Comparison of ENCODE assay signal across 17 cellular contexts in the genomic region with DNA sequence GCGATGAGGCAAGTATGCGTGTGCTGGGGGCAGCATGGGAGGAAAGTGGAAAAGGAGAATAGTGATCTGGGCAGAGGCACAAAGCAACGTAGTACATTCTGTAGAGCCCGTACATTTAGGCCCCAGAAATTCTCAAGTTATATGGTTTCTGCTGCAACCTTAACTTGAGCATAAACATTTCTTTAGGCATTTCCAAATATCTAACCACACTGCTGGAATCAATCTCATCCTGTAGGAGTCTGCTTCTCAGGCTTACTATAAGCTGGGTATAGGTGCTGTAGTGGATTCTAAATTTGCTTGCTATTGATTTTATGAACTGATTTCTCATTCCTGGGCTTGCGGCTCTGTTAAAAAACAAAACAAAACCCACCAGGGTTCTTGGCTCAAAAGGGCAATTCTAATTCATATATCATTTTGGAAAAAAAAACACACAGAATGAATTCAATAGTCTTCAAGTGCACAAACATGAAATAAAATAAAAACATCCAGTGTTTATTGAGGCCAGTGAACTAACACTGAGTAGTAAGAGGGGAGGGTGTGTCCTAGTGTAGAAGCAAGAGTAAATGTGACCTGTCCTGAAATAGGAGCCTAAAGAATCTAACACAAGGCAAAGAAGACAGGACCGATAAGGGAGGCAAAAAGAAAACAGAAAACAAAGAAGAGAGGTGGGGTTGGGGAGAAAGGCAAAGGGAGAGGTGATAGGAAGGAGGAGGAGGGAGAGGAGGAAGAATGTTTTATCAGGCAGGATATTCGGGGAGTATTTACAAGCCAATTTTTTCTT.
DNase-seq lines count a peak whose midpoint lies in the region; ATAC-seq, FAIRE-seq and TF ChIP-seq lines count a peak whose summit lies in the region.
"Had no signal": no experiment of that assay in that cellular context is flagged by ENCODE, and none has a peak within 500 bp of the region (broad histone marks: within the 10 kb centered on the region; RNA-seq: fewer than 3 reads in every experiment).

No MANE protein-coding gene starts in this region.

- no peaks in the 10 kb centered on the region for H3K79me2 ChIP-seq in smooth muscle cell (ENCODE audit: low read depth)
- H3K79me2 ChIP-seq in HepG2 (ENCODE audit: insufficient read depth, low read length) = no peaks in the 10 kb centered on the region

- TF ChIP-seq CTCF in WTC11 (IDR thresholded peaks at IDR 0.05) (no peak), smooth muscle cell (IDR thresholded peaks at IDR 0.05; ENCODE audit: borderline replicate concordance, insufficient read depth, poor library complexity, severe bottlenecking) (no peak), HepG2 (CRISPR knock-in tag; IDR thresholded peaks at IDR 0.05) (no peak)

- no peak overlapping the region for H3K4me3 ChIP-seq in H7 (ENCODE audit: insufficient read depth, low read depth, low read length)
- no peak overlapping the region for H3K4me3 ChIP-seq in smooth muscle cell
- no peak overlapping the region for H3K4me3 ChIP-seq in HepG2 (replicated peaks in 1 of 3; ENCODE audit: insufficient read depth in 1 of 3, low read depth in 2 of 3, low read length in 3 of 3)
- H3K4me3 ChIP-seq: Peyer's patch had no signal

- H3K9ac ChIP-seq in smooth muscle cell (ENCODE audit: low read depth) (no peak overlapping the region), HepG2 (ENCODE audit: insufficient read depth, low read depth, low read length) (no peak overlapping the region)

- H3K27me3 ChIP-seq in H7 (ENCODE audit: control insufficient read depth, insufficient read depth, low read length) (no peaks in the 10 kb centered on the region), smooth muscle cell (ENCODE audit: low read depth) (no peaks in the 10 kb centered on the region), HepG2 (ENCODE audit: control insufficient read depth in 1 of 2, insufficient read depth in 2 of 2, low read length in 2 of 2) (no peaks in the 10 kb centered on the region)
- H3K27me3 ChIP-seq: Peyer's patch had no signal

- H2AFZ ChIP-seq in smooth muscle cell (ENCODE audit: low read depth) = no peak overlapping the region
- H2AFZ ChIP-seq in HepG2 (ENCODE audit: low read length) = no peak overlapping the region

- WGBS in smooth muscle cell (ENCODE audit: low lambda C conversion rate) = 87% methylated on average over 7 of the region's 7 CpGs
- WGBS in HepG2 (ENCODE audit: low lambda C conversion rate) = 94% methylated on average over 7 of the region's 7 CpGs

- H3F3A ChIP-seq in smooth muscle cell (ENCODE audit: low read depth) = peaks cover 22% of the 10 kb centered on the region

- TF ChIP-seq EP300 in HepG2 (IDR thresholded peaks at IDR 0.05; ENCODE audit: low read depth in 2 of 2, low read length in 2 of 2) (no peak), HepG2 (CRISPR knock-in tag; IDR thresholded peaks at IDR 0.05; ENCODE audit: borderline replicate concordance) (no peak)

- no peak for TF ChIP-seq RAD21 in HepG2 (CRISPR knock-in tag; IDR thresholded peaks at IDR 0.05)

- no peaks in the 10 kb centered on the region for H3K36me3 Mint-ChIP-seq in WTC11
- H3K36me3 Mint-ChIP-seq in memory B cell = peaks cover 9% of the 10 kb centered on the region

- H3K4me1 Mint-ChIP-seq in WTC11 (peaks cover 10% of the 10 kb centered on the region), memory B cell (peaks cover 28% of the 10 kb centered on the region)

- no peak overlapping the region for H3K4me3 Mint-ChIP-seq in WTC11
- H3K4me3 Mint-ChIP-seq in memory B cell = no peak overlapping the region

- intact Hi-C loops in HepG2 (cut with micrococcal nuclease; ENCODE audit: unreplicated experiment) = no loop called here

- H3K36me3 ChIP-seq in H7 (replicated peaks; ENCODE audit: control insufficient read depth, insufficient read depth, low read length) = no peaks in the 10 kb centered on the region
- no peaks in the 10 kb centered on the region for H3K36me3 ChIP-seq in smooth muscle cell (ENCODE audit: low read depth)
- H3K36me3 ChIP-seq in HepG2 (replicated peaks in 1 of 2; ENCODE audit: control insufficient read depth in 1 of 2, insufficient read depth in 2 of 2, low read length in 2 of 2) = peaks cover 0 to 8% of the 10 kb centered on the region in 2 experiments; a peak in 3 of 5 replicates
- H3K36me3 ChIP-seq: Peyer's patch had no signal

- no peak for FAIRE-seq in HepG2 (lab: Jason Lieb, UNC)

- no peak for TF ChIP-seq POLR2A in HepG2 (IDR thresholded peaks at IDR 0.05; ENCODE audit: insufficient read depth in 1 of 2, low read depth in 2 of 2, low read length in 2 of 2)

- peak overlapping the region; percentile 32 for H3K4me2 ChIP-seq in smooth muscle cell
- H3K4me2 ChIP-seq in HepG2 (ENCODE audit: low read depth, low read length) = no peak overlapping the region

- in situ Hi-C loops in HepG2 (cut with HindIII; ENCODE audit: extremely low pct_ligation_motif_present, low pct_unique_long_range_greater_than_20kb) = no loop called here

- H3K9me3 Mint-ChIP-seq in WTC11 = peaks cover 4% of the 10 kb centered on the region; the same call in 1 of the 2 replicates
- H3K9me3 Mint-ChIP-seq in memory B cell = peaks cover 5% of the 10 kb centered on the region

- H3K27ac ChIP-seq in smooth muscle cell (ENCODE audit: low read depth) (no peak overlapping the region), HepG2 (ENCODE audit: extremely low read length, insufficient read depth, low read length) (no peak overlapping the region)
- H3K27ac ChIP-seq: Peyer's patch had no signal

- H3K27ac Mint-ChIP-seq in WTC11 = 0 out of 2 replicates have a peak overlapping the region, but pooled peaks have one; percentile 28
- H3K27ac Mint-ChIP-seq in memory B cell = peak overlapping the region; percentile 1

- ATAC-seq in WTC11 (no peak; the same call in 1 of the 2 replicates), memory B cell (ENCODE audit: low read depth) (no peak), HG03457 (IDR thresholded peaks at IDR 0.05; ENCODE audit: unreplicated experiment) (no peak), HepG2 (no peak), HG03521 (IDR thresholded peaks at IDR 0.05; ENCODE audit: unreplicated experiment) (no peak)
- ATAC-seq: Right ventricle myocardium inferior had no signal

- CTCF ChIA-PET in WTC11 (lab: Charles Lee) = interaction anchor here (1.3 kb wide), 1 partner anchor 34 kb away, joined by 5 read pairs; no protein-coding TSS in a partner anchor
- CTCF ChIA-PET in HepG2 (lab: Yijun Ruan, JAX; ENCODE audit: low intra/inter-chr PET ratio, low total read pairs) = no interaction called here

- H3K27me3 Mint-ChIP-seq in WTC11 (ENCODE audit: low read depth) = no peaks in the 10 kb centered on the region
- H3K27me3 Mint-ChIP-seq in memory B cell = no peaks in the 10 kb centered on the region

- peaks cover 8% of the 10 kb centered on the region for H3K4me1 ChIP-seq in smooth muscle cell (ENCODE audit: low read depth)
- peaks cover 26% of the 10 kb centered on the region for H3K4me1 ChIP-seq in HepG2 (ENCODE audit: insufficient read depth, low read length)
- H3K4me1 ChIP-seq: Peyer's patch had no signal

- BruUV-seq in HepG2 (replicated peaks; lab: Mats Ljungman, UMichigan) = no TSS peak

- DNase-seq in H7 = peak; percentile 5
- DNase-seq in WTC11 (ENCODE audit: low spot score) = no peak
- DNase-seq in memory B cell (ENCODE audit: low spot score in 2 of 2) = no peak
- no peak for DNase-seq in smooth muscle cell (lab: John Stamatoyannopoulos, UW; ENCODE audit: unreplicated experiment)
- DNase-seq in stimulated activated CD4-positive, alpha-beta T cell treated with anti-CD3 and anti-CD28 coated beads, Interleukin-2, amount 100 ng/mL, for 24 hours = no peak
- no peak for DNase-seq in HepG2 (ENCODE audit: low spot score)
- DNase-seq: ACHN, AML-193, DMS53, HCEC 1CT, NCI-H1092, NCI-H1694, NCI-H510A treated with DMSO at 0.1 percent for 48 hours, Peyer's patch had no signal

- no peaks in the 10 kb centered on the region for H3K9me3 ChIP-seq in smooth muscle cell (replicated peaks; ENCODE audit: low read depth)
- no peaks in the 10 kb centered on the region for H3K9me3 ChIP-seq in HepG2 (ENCODE audit: low read length)
- H3K9me3 ChIP-seq: Peyer's patch had no signal

- H4K20me1 ChIP-seq in smooth muscle cell (ENCODE audit: low read depth) = no peaks in the 10 kb centered on the region
- no peaks in the 10 kb centered on the region; the same call in 1 of the 2 replicates for H4K20me1 ChIP-seq in HepG2 (ENCODE audit: insufficient read depth, low read length)

- POLR2A ChIA-PET in WTC11 (lab: Charles Lee) (interaction anchor here (0.6 kb wide), 1 partner anchor 18 kb away, joined by 4 read pairs; no protein-coding TSS in a partner anchor), HepG2 (lab: Yijun Ruan, JAX) (no interaction called here)

TF ChIP-seq in WTC11, 78 proteins besides CTCF, POLR2A, EP300 and RAD21:
- TF ChIP-seq FOXP1 (CRISPR knock-in tag; IDR thresholded peaks at IDR 0.05; ENCODE audit: borderline replicate concordance) = no peak

TF ChIP-seq in HepG2, 621 proteins besides CTCF, POLR2A, EP300 and RAD21 (continues in another document):
- TF ChIP-seq TP53 (CRISPR knock-in tag; conservative IDR thresholded peaks at IDR 0.05) (no peak), SOX13 (IDR thresholded peaks at IDR 0.05) (no peak), SOX13 (CRISPR knock-in tag; conservative IDR thresholded peaks at IDR 0.05 in 1 of 2, IDR thresholded peaks at IDR 0.05 in 1 of 2) (no peak), DNMT1 (CRISPR knock-in tag; IDR thresholded peaks at IDR 0.05) (no peak), NFKB2 (CRISPR knock-in tag; IDR thresholded peaks at IDR 0.05; ENCODE audit: borderline replicate concordance) (no peak), MIER2 (CRISPR knock-in tag; IDR thresholded peaks at IDR 0.05) (no peak), ELF1 (CRISPR knock-in tag; IDR thresholded peaks at IDR 0.05) (no peak), ZNF354B (CRISPR knock-in tag; IDR thresholded peaks at IDR 0.05) (no peak), IKZF4 (CRISPR knock-in tag; IDR thresholded peaks at IDR 0.05; ENCODE audit: borderline replicate concordance, low read depth, not compliant biosample characterization) (no peak), IRX3 (CRISPR knock-in tag; IDR thresholded peaks at IDR 0.05; ENCODE audit: borderline replicate concordance, low read depth) (no peak), RFXANK (CRISPR knock-in tag; IDR thresholded peaks at IDR 0.05) (no peak), ZNF12 (CRISPR knock-in tag; IDR thresholded peaks at IDR 0.05) (no peak)
- TF ChIP-seq, protein P1, sequence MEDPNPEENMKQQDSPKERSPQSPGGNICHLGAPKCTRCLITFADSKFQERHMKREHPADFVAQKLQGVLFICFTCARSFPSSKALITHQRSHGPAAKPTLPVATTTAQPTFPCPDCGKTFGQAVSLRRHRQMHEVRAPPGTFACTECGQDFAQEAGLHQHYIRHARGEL (CRISPR knock-in tag; IDR thresholded peaks at IDR 0.05) = no peak
- TF ChIP-seq, protein P2, sequence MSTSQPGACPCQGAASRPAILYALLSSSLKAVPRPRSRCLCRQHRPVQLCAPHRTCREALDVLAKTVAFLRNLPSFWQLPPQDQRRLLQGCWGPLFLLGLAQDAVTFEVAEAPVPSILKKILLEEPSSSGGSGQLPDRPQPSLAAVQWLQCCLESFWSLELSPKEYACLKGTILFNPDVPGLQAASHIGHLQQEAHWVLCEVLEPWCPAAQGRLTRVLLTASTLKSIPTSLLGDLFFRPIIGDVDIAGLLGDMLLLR (CRISPR knock-in tag; IDR thresholded peaks at IDR 0.05) = no peak
